1 cellular context compared by ENCODE assay signal in the genomic region with DNA sequence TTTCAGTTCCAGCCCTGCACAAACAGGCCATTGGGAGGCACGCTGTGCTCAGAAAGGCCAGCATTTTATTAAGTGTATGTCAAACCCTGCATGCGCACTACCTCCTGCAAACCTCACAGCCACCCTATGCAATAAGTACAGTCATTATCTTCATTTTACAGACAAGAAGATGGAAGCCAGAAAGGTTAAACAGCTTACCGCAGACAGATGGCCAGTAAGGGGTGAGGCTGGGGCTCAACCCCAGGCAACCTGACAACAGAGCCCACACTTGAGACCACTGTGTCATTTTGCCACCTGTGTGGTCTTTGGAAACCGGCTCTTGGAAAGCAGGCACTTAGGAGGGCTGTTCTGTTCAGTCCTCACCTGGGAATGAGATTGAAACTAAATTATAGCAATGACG.
A peak's percentile ranks its signal among the peaks of the same experiment; 100 is the strongest.
TF ChIP-seq lines count a peak whose summit lies in the region.

No MANE protein-coding gene starts in this region.

TF ChIP-seq in neural cell, 6 proteins besides CTCF, POLR2A, EP300 and RAD21:
- TF ChIP-seq, protein P1, sequence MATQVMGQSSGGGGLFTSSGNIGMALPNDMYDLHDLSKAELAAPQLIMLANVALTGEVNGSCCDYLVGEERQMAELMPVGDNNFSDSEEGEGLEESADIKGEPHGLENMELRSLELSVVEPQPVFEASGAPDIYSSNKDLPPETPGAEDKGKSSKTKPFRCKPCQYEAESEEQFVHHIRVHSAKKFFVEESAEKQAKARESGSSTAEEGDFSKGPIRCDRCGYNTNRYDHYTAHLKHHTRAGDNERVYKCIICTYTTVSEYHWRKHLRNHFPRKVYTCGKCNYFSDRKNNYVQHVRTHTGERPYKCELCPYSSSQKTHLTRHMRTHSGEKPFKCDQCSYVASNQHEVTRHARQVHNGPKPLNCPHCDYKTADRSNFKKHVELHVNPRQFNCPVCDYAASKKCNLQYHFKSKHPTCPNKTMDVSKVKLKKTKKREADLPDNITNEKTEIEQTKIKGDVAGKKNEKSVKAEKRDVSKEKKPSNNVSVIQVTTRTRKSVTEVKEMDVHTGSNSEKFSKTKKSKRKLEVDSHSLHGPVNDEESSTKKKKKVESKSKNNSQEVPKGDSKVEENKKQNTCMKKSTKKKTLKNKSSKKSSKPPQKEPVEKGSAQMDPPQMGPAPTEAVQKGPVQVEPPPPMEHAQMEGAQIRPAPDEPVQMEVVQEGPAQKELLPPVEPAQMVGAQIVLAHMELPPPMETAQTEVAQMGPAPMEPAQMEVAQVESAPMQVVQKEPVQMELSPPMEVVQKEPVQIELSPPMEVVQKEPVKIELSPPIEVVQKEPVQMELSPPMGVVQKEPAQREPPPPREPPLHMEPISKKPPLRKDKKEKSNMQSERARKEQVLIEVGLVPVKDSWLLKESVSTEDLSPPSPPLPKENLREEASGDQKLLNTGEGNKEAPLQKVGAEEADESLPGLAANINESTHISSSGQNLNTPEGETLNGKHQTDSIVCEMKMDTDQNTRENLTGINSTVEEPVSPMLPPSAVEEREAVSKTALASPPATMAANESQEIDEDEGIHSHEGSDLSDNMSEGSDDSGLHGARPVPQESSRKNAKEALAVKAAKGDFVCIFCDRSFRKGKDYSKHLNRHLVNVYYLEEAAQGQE (IDR thresholded peaks at IDR 0.05; ENCODE audit: borderline replicate concordance) = peak; percentile 56
- TF ChIP-seq MXI1 (conservative IDR thresholded peaks at IDR 0.05; ENCODE audit: poor library complexity, severe bottlenecking) (no peak), POLR2AphosphoS5 (IDR thresholded peaks at IDR 0.05) (peak; percentile 54), SMC3 (conservative IDR thresholded peaks at IDR 0.05; ENCODE audit: poor library complexity) (no peak), EZH2 (IDR thresholded peaks at IDR 0.05; ENCODE audit: borderline replicate concordance, insufficient read depth, low read length, poor library complexity, severe bottlenecking) (no peak), TAF1 (IDR thresholded peaks at IDR 0.05; ENCODE audit: low read depth) (no peak)
